Comparison of ENCODE assay signal across 20 cellular contexts in genomic region chrX:75107863-75108509, GRCh38.
"Had no signal": no experiment of that assay in that cellular context is flagged by ENCODE, and none has a peak within 500 bp of the region (broad histone marks: within the 10 kb centered on the region; RNA-seq: fewer than 3 reads in every experiment).

No MANE protein-coding gene starts in this region.

- ATAC-seq: activated CD8-positive, alpha-beta T cell treated with anti-CD3 and anti-CD28 coated beads, Interleukin-2, amount 10 ng/mL, durations not matched to agents 7 days and 5 days; left lung; mucosa of descending colon; naive thymus-derived CD8-positive, alpha-beta T cell; pancreas; SK-N-SH treated with all-trans-retinoic acid at 6 μM for 48 hours; T-cell had no signal

- H3K9me3 ChIP-seq: gastrocnemius medialis, left lung, mucosa of descending colon, pancreas, sigmoid colon, spleen had no signal

- DNase-seq: activated CD4-positive, alpha-beta T cell treated with anti-CD3 and anti-CD28 coated beads, Interleukin-2, amount 10 ng/mL, durations not matched to agents 7 days and 5 days; activated CD4-positive, CD25-positive, alpha-beta regulatory T cell; activated CD8-positive, alpha-beta T cell treated with anti-CD3 and anti-CD28 coated beads, Interleukin-2, amount 10 ng/mL, durations not matched to agents 7 days and 5 days; activated naive CD4-positive, alpha-beta T cell treated with Interleukin-2 at 50 U/mL for 16 hours; activated naive CD8-positive, alpha-beta T cell treated with anti-CD3 and anti-CD28 coated beads, Interleukin-2, amount 10 ng/mL, durations not matched to agents 7 days and 5 days; activated T-cell treated with anti-CD3 and anti-CD28 coated beads, Interleukin-2, amount 50 U/mL, for 24 hours; amygdala; erythroblast; left lung; mucosa of descending colon; naive thymus-derived CD8-positive, alpha-beta T cell; sigmoid colon; spleen; stimulated activated naive CD4-positive, alpha-beta T cell; T-cell; thyroid gland had no signal

- H3K27ac ChIP-seq: cardiac muscle cell, gastrocnemius medialis, left lung, pancreas, sigmoid colon, spleen, thyroid gland had no signal

- H3K4me1 ChIP-seq: gastrocnemius medialis, left lung, pancreas, sigmoid colon, spleen, thyroid gland had no signal

- H3K27me3 ChIP-seq: cardiac muscle cell, gastrocnemius medialis, left lung, pancreas, sigmoid colon, spleen, thyroid gland had no signal

- H3K4me3 ChIP-seq: cardiac muscle cell, gastrocnemius medialis, left lung, mucosa of descending colon, pancreas, sigmoid colon, spleen, thyroid gland had no signal

- H3K36me3 ChIP-seq: cardiac muscle cell, gastrocnemius medialis, left lung, pancreas, sigmoid colon, thyroid gland had no signal
